Comparison of ENCODE assay signal across 15 cellular contexts in the genomic region with DNA sequence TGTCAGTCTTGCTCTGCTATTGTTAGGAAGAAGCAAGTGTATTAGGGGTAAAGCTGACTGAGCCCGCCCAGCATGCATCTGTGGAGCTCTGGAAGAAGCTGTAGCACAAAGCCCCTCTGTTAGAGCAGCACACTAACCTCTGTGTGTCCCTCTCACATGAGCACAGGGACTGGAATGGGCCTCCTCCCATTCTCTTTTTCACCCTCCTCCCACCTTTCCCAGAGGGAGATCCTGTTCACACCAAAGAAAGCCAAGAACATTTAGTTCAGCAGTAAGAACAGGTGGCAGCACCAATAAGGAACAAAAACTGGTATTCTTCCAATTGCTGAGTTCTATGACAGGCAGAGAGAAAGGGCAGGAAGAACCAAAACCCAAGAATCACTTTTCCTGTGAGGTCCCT. TPM values are rescaled to one million over a fixed set of nuclear protein-coding genes. Genes with fewer than 3 reads are reported as not detected.
DNase-seq lines count a peak whose midpoint lies in the region; ATAC-seq and TF ChIP-seq lines count a peak whose summit lies in the region.
"Had no signal": no experiment of that assay in that cellular context is flagged by ENCODE, and none has a peak within 500 bp of the region (broad histone marks: within the 10 kb centered on the region; RNA-seq: fewer than 3 reads in every experiment).

No MANE protein-coding gene starts in this region.

- peak overlapping the region; percentile 59 for H3K27ac Mint-ChIP-seq in endodermal cell
- H3K27ac Mint-ChIP-seq: activated CD8-positive, alpha-beta T cell treated with anti-CD3 and anti-CD28 coated beads for 36 hours; activated naive CD8-positive, alpha-beta T cell treated with anti-CD3 and anti-CD28 coated beads for 36 hours; stimulated activated naive CD8-positive, alpha-beta T cell treated with anti-CD3 and anti-CD28 coated beads, Interleukin-15, amount 100 ng/mL, for 72 hours; T-helper 17 cell had no signal

- H3K27ac ChIP-seq in endodermal cell (ENCODE audit: low read depth, low read length) (peak overlapping the region; percentile 70), mucosa of rectum (ENCODE audit: low read depth in 2 of 2, low read length in 2 of 2) (peak overlapping the region; percentile 42 to 43), suprapubic skin (peak overlapping the region; percentile 77)

- peak overlapping the region; percentile 27 for H3K4me3 ChIP-seq in endodermal cell (ENCODE audit: low read length)
- no peak overlapping the region for H3K4me3 ChIP-seq in mucosa of rectum (ENCODE audit: low read length in 2 of 2)
- no peak overlapping the region for H3K4me3 ChIP-seq in suprapubic skin

- H3K9me3 ChIP-seq in endodermal cell (ENCODE audit: control insufficient read depth, low read length) (no peaks in the 10 kb centered on the region), mucosa of rectum (ENCODE audit: control insufficient read depth in 2 of 2, low read length in 2 of 2) (no peaks in the 10 kb centered on the region), suprapubic skin (no peaks in the 10 kb centered on the region)

- peaks cover 36% of the 10 kb centered on the region for H3K36me3 Mint-ChIP-seq in endodermal cell (ENCODE audit: low read depth)
- H3K36me3 Mint-ChIP-seq: activated naive CD8-positive, alpha-beta T cell treated with anti-CD3 and anti-CD28 coated beads for 36 hours had no signal

- peak; percentile 6 for DNase-seq in NCI-H146 (lab: John Stamatoyannopoulos, UW)
- DNase-seq in NCI-H146 treated with DMSO at 0.1 percent for 48 hours (lab: John Stamatoyannopoulos, UW; ENCODE audit: unreplicated experiment), result no peak
- peak; percentile 49 for DNase-seq in endodermal cell
- DNase-seq in suprapubic skin (ENCODE audit: low spot score in 2 of 2), result no peak
- no peak for DNase-seq in NCI-H1417 treated with DMSO at 0.1 percent for 48 hours (lab: John Stamatoyannopoulos, UW)
- DNase-seq: activated CD8-positive, alpha-beta T cell treated with anti-CD3 and anti-CD28 coated beads for 36 hours; activated naive CD8-positive, alpha-beta T cell treated with anti-CD3 and anti-CD28 coated beads for 36 hours; DND-41; NCI-H1436; stimulated activated CD4-positive, alpha-beta T cell treated with anti-CD3 and anti-CD28 coated beads, Interleukin-4, amount 100 ng/mL, for 1 hour; stimulated activated naive CD8-positive, alpha-beta T cell treated with anti-CD3 and anti-CD28 coated beads, Interleukin-15, amount 100 ng/mL, for 72 hours; T-helper 17 cell had no signal

- H3K4me3 Mint-ChIP-seq in endodermal cell, result no peak overlapping the region
- H3K4me3 Mint-ChIP-seq: activated CD8-positive, alpha-beta T cell treated with anti-CD3 and anti-CD28 coated beads for 36 hours; activated naive CD8-positive, alpha-beta T cell treated with anti-CD3 and anti-CD28 coated beads for 36 hours; stimulated activated naive CD8-positive, alpha-beta T cell treated with anti-CD3 and anti-CD28 coated beads, Interleukin-15, amount 100 ng/mL, for 72 hours; T-helper 17 cell had no signal

- ATAC-seq in HG02623 (IDR thresholded peaks at IDR 0.05; ENCODE audit: unreplicated experiment), result no peak
- no peak for ATAC-seq in HG03520 (IDR thresholded peaks at IDR 0.05; ENCODE audit: unreplicated experiment)
- ATAC-seq: activated CD8-positive, alpha-beta T cell treated with anti-CD3 and anti-CD28 coated beads for 36 hours; stimulated activated naive CD8-positive, alpha-beta T cell treated with anti-CD3 and anti-CD28 coated beads, Interleukin-15, amount 100 ng/mL, for 72 hours; T-helper 17 cell had no signal

- H3K4me1 ChIP-seq in endodermal cell (ENCODE audit: control insufficient read depth, insufficient read depth, low read length) (peaks cover 16% of the 10 kb centered on the region), mucosa of rectum (ENCODE audit: control insufficient read depth in 2 of 2, insufficient read depth in 2 of 2, low read length in 2 of 2) (peaks cover 5 to 12% of the 10 kb centered on the region in 2 donors), suprapubic skin (peaks cover 10% of the 10 kb centered on the region)

- no peak for TF ChIP-seq EP300 in suprapubic skin (IDR thresholded peaks at IDR 0.05)

- no peak for TF ChIP-seq CTCF in endodermal cell (conservative IDR thresholded peaks at IDR 0.05)
- TF ChIP-seq CTCF in suprapubic skin (IDR thresholded peaks at IDR 0.05), result no peak

- peaks cover 18% of the 10 kb centered on the region for H3K4me1 Mint-ChIP-seq in endodermal cell
- H3K4me1 Mint-ChIP-seq: activated naive CD8-positive, alpha-beta T cell treated with anti-CD3 and anti-CD28 coated beads for 36 hours; stimulated activated naive CD8-positive, alpha-beta T cell treated with anti-CD3 and anti-CD28 coated beads, Interleukin-15, amount 100 ng/mL, for 72 hours had no signal

- TF ChIP-seq POLR2A in suprapubic skin (IDR thresholded peaks at IDR 0.05), result no peak

- peaks cover 2% of the 10 kb centered on the region for H3K9me3 Mint-ChIP-seq in endodermal cell
- H3K9me3 Mint-ChIP-seq: activated CD8-positive, alpha-beta T cell treated with anti-CD3 and anti-CD28 coated beads for 36 hours; activated naive CD8-positive, alpha-beta T cell treated with anti-CD3 and anti-CD28 coated beads for 36 hours; stimulated activated naive CD8-positive, alpha-beta T cell treated with anti-CD3 and anti-CD28 coated beads, Interleukin-15, amount 100 ng/mL, for 72 hours had no signal

- 81% methylated on average over 1 of the region's 1 CpG; no CpG with 5 or more reads in 1 of the 2 experiments for WGBS in endodermal cell (ENCODE audit: insufficient coverage in 1 of 2, insufficient read length in 1 of 2), 2 experiments
- 76% methylated on average over 1 of the region's 1 CpG for whole genome bisulfite sequencing in suprapubic skin

- H3K27me3 ChIP-seq in endodermal cell (ENCODE audit: control insufficient read depth, insufficient read depth, low read length, poor library complexity, severe bottlenecking), result no peaks in the 10 kb centered on the region
- no peaks in the 10 kb centered on the region for H3K27me3 ChIP-seq in mucosa of rectum (ENCODE audit: control insufficient read depth in 2 of 2, insufficient read depth in 2 of 2, low read length in 2 of 2)
- H3K27me3 ChIP-seq in suprapubic skin, result no peaks in the 10 kb centered on the region

- H3K36me3 ChIP-seq in endodermal cell (ENCODE audit: control insufficient read depth, insufficient read depth, low read length) (peaks cover 41% of the 10 kb centered on the region), mucosa of rectum (ENCODE audit: control insufficient read depth in 2 of 2, insufficient read depth in 2 of 2, low read length in 2 of 2) (peaks cover under 1 to 6% of the 10 kb centered on the region in 2 donors), suprapubic skin (peaks cover 4% of the 10 kb centered on the region)

- peak overlapping the region; percentile 4 for H3K9ac ChIP-seq in endodermal cell (ENCODE audit: extremely low read depth, low read length, poor library complexity, severe bottlenecking)
- H3K9ac ChIP-seq in mucosa of rectum (ENCODE audit: low read depth in 1 of 2, low read length in 2 of 2), result no peak overlapping the region

- H3K27me3 Mint-ChIP-seq in endodermal cell (ENCODE audit: insufficient read depth), result no peaks in the 10 kb centered on the region
- H3K27me3 Mint-ChIP-seq: activated CD8-positive, alpha-beta T cell treated with anti-CD3 and anti-CD28 coated beads for 36 hours; activated naive CD8-positive, alpha-beta T cell treated with anti-CD3 and anti-CD28 coated beads for 36 hours; stimulated activated naive CD8-positive, alpha-beta T cell treated with anti-CD3 and anti-CD28 coated beads, Interleukin-15, amount 100 ng/mL, for 72 hours; T-helper 17 cell had no signal

RNA-seq across cellular contexts. Expression of gene USP54, which starts 37.8 kb away (rescaled TPM):
- total RNA-seq in endodermal cell (100 to 1,000 TPM in 1 of 2 donors, 10 to 100 TPM in 1; 89.5 to 110 TPM), suprapubic skin (100 to 1,000 TPM in 1 of 4 donors, 10 to 100 TPM in 3; 52.2 to 110 (median 79.5) TPM)
- polyA plus RNA-seq in endodermal cell (2013, experiment 1 of 2), result 41.0 TPM
- polyA plus RNA-seq in endodermal cell (2013, experiment 2 of 2), result 33.4 TPM

RNA-seq across cellular contexts. Expression of gene PPP3CB, which starts 57.5 kb away (rescaled TPM):
- 10 to 100 TPM; 39.2 to 40.2 TPM for total RNA-seq in endodermal cell
- polyA plus RNA-seq in endodermal cell (2013, experiment 1 of 2), result 48.2 TPM
- 44.8 TPM for polyA plus RNA-seq in endodermal cell (2013, experiment 2 of 2)
- 10 to 100 TPM; 24.9 to 45.4 (median 30.5) TPM for total RNA-seq in suprapubic skin

Comparison
In these comparisons a context has a peak if more than half of its experiments do, and no peak if none do; other contexts are left out.
1. DNase-seq: peak in NCI-H146 (single experiment) and endodermal cell (single experiment); none in NCI-H146 treated with DMSO at 0.1 percent for 48 hours (single experiment), suprapubic skin (0 of 2) and NCI-H1417 treated with DMSO at 0.1 percent for 48 hours (single experiment).
2. Peak in every context shown above with its lines, with median percentiles within 50 percentile points of each other: H3K27ac ChIP-seq.